Comparison of ENCODE assay signal across 17 cellular contexts in the genomic region with DNA sequence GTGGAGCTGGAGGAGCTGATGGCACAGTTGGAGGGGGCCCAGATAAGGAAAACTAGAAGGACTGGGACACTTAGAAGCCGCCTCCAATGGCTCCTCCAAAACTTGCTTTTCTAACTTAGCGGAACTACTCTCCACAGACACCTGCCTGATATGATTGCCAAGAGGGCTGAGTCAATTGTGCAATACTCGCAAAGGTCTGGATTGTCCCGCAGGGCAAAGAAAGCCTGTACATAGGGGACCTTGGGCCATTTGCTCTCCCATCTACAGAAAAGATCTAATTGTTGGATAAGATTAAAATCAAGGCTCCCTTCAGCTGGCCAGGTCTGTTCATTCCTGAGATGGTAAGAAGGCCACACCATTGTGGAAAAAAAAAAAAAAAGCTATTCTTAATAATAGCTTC.
DNase-seq lines count a peak whose midpoint lies in the region; ATAC-seq, FAIRE-seq and TF ChIP-seq lines count a peak whose summit lies in the region.
"Had no signal": no experiment of that assay in that cellular context is flagged by ENCODE, and none has a peak within 500 bp of the region (broad histone marks: within the 10 kb centered on the region; RNA-seq: fewer than 3 reads in every experiment).

No MANE protein-coding gene starts in this region.

- ATAC-seq in right lobe of liver = peak; percentile 92 to 98 (median 96)

- H2BK12ac ChIP-seq in trophoblast cell (ENCODE audit: low read length) = no peak overlapping the region

- no peak for FAIRE-seq in D721Med (lab: Jason Lieb, UNC)
- FAIRE-seq: GM12878, HTR-8/SVneo had no signal

- H3K4me1 ChIP-seq in right lobe of liver (no peaks in the 10 kb centered on the region), trophoblast cell (ENCODE audit: control insufficient read depth in 1 of 2, insufficient read depth in 2 of 2, low read length in 2 of 2) (peaks cover 20 to 21% of the 10 kb centered on the region in 2 experiments)
- H3K4me1 ChIP-seq: BLaER1 treated with 17β-estradiol and CSF1 and Interleukin-3, amounts not matched to agents 10 nM and 100 nM had no signal

- no peaks in the 10 kb centered on the region for H3K27me3 ChIP-seq in right lobe of liver
- H3K27me3 ChIP-seq in trophoblast cell (ENCODE audit: insufficient read depth, low read length) = no peaks in the 10 kb centered on the region
- H3K27me3 ChIP-seq: BLaER1 treated with 17β-estradiol and CSF1 and Interleukin-3, amounts not matched to agents 10 nM and 100 nM had no signal

- intact Hi-C loops in right lobe of liver (cut with DNase I) = no loop called here
- intact Hi-C loops in activated T-helper 1 cell treated with anti-CD3 and anti-CD28 coated beads, Interleukin-12 subunit alpha, Interleukin-12 subunit beta, Interleukin-2, Interleukin-4 antibody, amounts not matched to agents 30 ng/mL and 10 ng/mL and 1 ng/mL, durations not matched to agents 14 hours and 24 hours and 36 hours (cut with micrococcal nuclease) = no loop called here

- H4K8ac ChIP-seq in trophoblast cell (ENCODE audit: low read depth, low read length) = no peak overlapping the region

- no peaks in the 10 kb centered on the region for H3K79me2 ChIP-seq in trophoblast cell (ENCODE audit: control insufficient read depth, insufficient read depth, low read length, poor library complexity)

- no peak overlapping the region for H3K27ac Mint-ChIP-seq in activated T-helper 1 cell treated with anti-CD3 and anti-CD28 coated beads, Interleukin-12 subunit alpha, Interleukin-12 subunit beta, Interleukin-2, Interleukin-4 antibody, amounts not matched to agents 30 ng/mL and 10 ng/mL and 1 ng/mL, durations not matched to agents 14 hours and 24 hours and 36 hours
- H3K27ac Mint-ChIP-seq: CD4-positive, CD25-positive, alpha-beta regulatory T cell; HFFc6 had no signal

- no peaks in the 10 kb centered on the region for H3K36me3 Mint-ChIP-seq in activated T-helper 1 cell treated with anti-CD3 and anti-CD28 coated beads, Interleukin-12 subunit alpha, Interleukin-12 subunit beta, Interleukin-2, Interleukin-4 antibody, amounts not matched to agents 30 ng/mL and 10 ng/mL and 1 ng/mL, durations not matched to agents 14 hours and 24 hours and 36 hours (ENCODE audit: low read depth)
- H3K36me3 Mint-ChIP-seq: CD4-positive, CD25-positive, alpha-beta regulatory T cell had no signal

- no peak overlapping the region for H4K12ac ChIP-seq in trophoblast cell (ENCODE audit: low read depth, low read length)

- H3K27ac ChIP-seq in right lobe of liver (no peak overlapping the region), trophoblast cell (ENCODE audit: low read depth, low read length) (no peak overlapping the region)
- H3K27ac ChIP-seq: BLaER1 treated with 17β-estradiol and CSF1 and Interleukin-3, amounts not matched to agents 10 nM and 100 nM had no signal

- no peak overlapping the region for H3K18ac ChIP-seq in trophoblast cell (ENCODE audit: low read length)

- H2AK5ac ChIP-seq in trophoblast cell (ENCODE audit: low read length) = no peak overlapping the region

- H4K91ac ChIP-seq in trophoblast cell (ENCODE audit: low read depth, low read length) = no peak overlapping the region

- H3K4me2 ChIP-seq in trophoblast cell (ENCODE audit: low read length) = no peak overlapping the region
- H3K4me2 ChIP-seq: BLaER1 treated with 17β-estradiol and CSF1 and Interleukin-3, amounts not matched to agents 10 nM and 100 nM had no signal

- WGBS in right lobe of liver (ENCODE audit: insufficient coverage, low coverage, low lambda C conversion rate, missing lambda C conversion rate) = 40% methylated on average over 4 of the region's 4 CpGs
- WGBS in trophoblast cell (ENCODE audit: extremely low coverage, insufficient coverage, insufficient read length) = no CpG with 5 or more reads among the region's 4 CpGs

- no peaks in the 10 kb centered on the region for H3K4me1 Mint-ChIP-seq in activated T-helper 1 cell treated with anti-CD3 and anti-CD28 coated beads, Interleukin-12 subunit alpha, Interleukin-12 subunit beta, Interleukin-2, Interleukin-4 antibody, amounts not matched to agents 30 ng/mL and 10 ng/mL and 1 ng/mL, durations not matched to agents 14 hours and 24 hours and 36 hours (ENCODE audit: low read depth)
- H3K4me1 Mint-ChIP-seq: CD4-positive, CD25-positive, alpha-beta regulatory T cell had no signal

- H2AFZ ChIP-seq in trophoblast cell (ENCODE audit: insufficient read depth, low read length, poor library complexity) = no peak overlapping the region

- H2BK120ac ChIP-seq in trophoblast cell (ENCODE audit: insufficient read depth, low read length, poor library complexity) = no peak overlapping the region

- H3K9ac ChIP-seq in trophoblast cell (ENCODE audit: low read length) = no peak overlapping the region
- H3K9ac ChIP-seq: BLaER1 treated with 17β-estradiol and CSF1 and Interleukin-3, amounts not matched to agents 10 nM and 100 nM had no signal

- no peaks in the 10 kb centered on the region for H3K9me3 Mint-ChIP-seq in activated T-helper 1 cell treated with anti-CD3 and anti-CD28 coated beads, Interleukin-12 subunit alpha, Interleukin-12 subunit beta, Interleukin-2, Interleukin-4 antibody, amounts not matched to agents 30 ng/mL and 10 ng/mL and 1 ng/mL, durations not matched to agents 14 hours and 24 hours and 36 hours
- H3K9me3 Mint-ChIP-seq: CD4-positive, CD25-positive, alpha-beta regulatory T cell; HFFc6 had no signal

- H3K23ac ChIP-seq in trophoblast cell (ENCODE audit: low read length) = no peak overlapping the region

- no peak for TF ChIP-seq POLR2A in right lobe of liver (IDR thresholded peaks at IDR 0.05)

- H3K4me3 ChIP-seq in right lobe of liver = no peak overlapping the region
- H3K4me3 ChIP-seq in trophoblast cell (ENCODE audit: low read depth, low read length) = no peak overlapping the region
- H3K4me3 ChIP-seq: BLaER1 treated with 17β-estradiol and CSF1 and Interleukin-3, amounts not matched to agents 10 nM and 100 nM; GM12878 had no signal

- no peak overlapping the region for H2BK5ac ChIP-seq in trophoblast cell (ENCODE audit: low read depth, low read length, poor library complexity)

- DNase-seq in HuH-7 (ENCODE audit: low spot score) = peak; percentile 23
- DNase-seq in islet precursor cell = peak; percentile 64
- peak in 2 of 3 donors; percentile 24 to 72 for DNase-seq in right lobe of liver
- peak; percentile 97 to 99 for DNase-seq in trophoblast cell
- DNase-seq in globus pallidus (ENCODE audit: low spot score) = no peak
- DNase-seq in D721Med (ENCODE audit: insufficient read length, low spot score) = no peak
- DNase-seq in activated T-helper 1 cell treated with anti-CD3 and anti-CD28 coated beads, Interleukin-12 subunit alpha, Interleukin-12 subunit beta, Interleukin-2, Interleukin-4 antibody, amounts not matched to agents 30 ng/mL and 10 ng/mL and 1 ng/mL, durations not matched to agents 14 hours and 24 hours and 36 hours (ENCODE audit: low spot score) = no peak
- no peak for DNase-seq in A172 (ENCODE audit: low spot score)
- DNase-seq: 8988T; ACHN; CD4-positive, CD25-positive, alpha-beta regulatory T cell; DMS 273 treated with DMSO at 0.1 percent for 48 hours; HCEC 1CT; HFFc6 had no signal

- peaks cover 4% of the 10 kb centered on the region for H3K79me1 ChIP-seq in trophoblast cell (ENCODE audit: low read length)

- H3K9me3 ChIP-seq in right lobe of liver (no peaks in the 10 kb centered on the region), trophoblast cell (ENCODE audit: insufficient read depth, low read depth, low read length) (no peaks in the 10 kb centered on the region)
- H3K9me3 ChIP-seq: BLaER1 treated with 17β-estradiol and CSF1 and Interleukin-3, amounts not matched to agents 10 nM and 100 nM had no signal

- no peak overlapping the region for H3K14ac ChIP-seq in trophoblast cell (ENCODE audit: low read length)

- no peak overlapping the region for H3K4ac ChIP-seq in trophoblast cell (ENCODE audit: low read depth, low read length)

- H3K36me3 ChIP-seq in right lobe of liver (no peaks in the 10 kb centered on the region), trophoblast cell (ENCODE audit: control insufficient read depth in 1 of 2, insufficient read depth in 2 of 2, low read length in 2 of 2) (no peaks in the 10 kb centered on the region)
- H3K36me3 ChIP-seq: BLaER1 treated with 17β-estradiol and CSF1 and Interleukin-3, amounts not matched to agents 10 nM and 100 nM had no signal

- H3K27me3 Mint-ChIP-seq in activated T-helper 1 cell treated with anti-CD3 and anti-CD28 coated beads, Interleukin-12 subunit alpha, Interleukin-12 subunit beta, Interleukin-2, Interleukin-4 antibody, amounts not matched to agents 30 ng/mL and 10 ng/mL and 1 ng/mL, durations not matched to agents 14 hours and 24 hours and 36 hours (ENCODE audit: insufficient read depth) = peaks cover 3% of the 10 kb centered on the region

- H3K4me3 Mint-ChIP-seq in activated T-helper 1 cell treated with anti-CD3 and anti-CD28 coated beads, Interleukin-12 subunit alpha, Interleukin-12 subunit beta, Interleukin-2, Interleukin-4 antibody, amounts not matched to agents 30 ng/mL and 10 ng/mL and 1 ng/mL, durations not matched to agents 14 hours and 24 hours and 36 hours = no peak overlapping the region
- H3K4me3 Mint-ChIP-seq: CD4-positive, CD25-positive, alpha-beta regulatory T cell; HFFc6 had no signal

- TF ChIP-seq CTCF in right lobe of liver (IDR thresholded peaks at IDR 0.05) (no peak), D721Med (IDR thresholded peaks at IDR 0.05; ENCODE audit: insufficient read depth, missing control alignments) (no peak)

Comparison
In these comparisons a context has a peak if more than half of its experiments do, and no peak if none do; other contexts are left out.
1. DNase-seq: peak in HuH-7 (single experiment), islet precursor cell (single experiment), right lobe of liver (2 of 3) and trophoblast cell (2 of 2); none in globus pallidus (single experiment), D721Med (single experiment), activated T-helper 1 cell treated with anti-CD3 and anti-CD28 coated beads, Interleukin-12 subunit alpha, Interleukin-12 subunit beta, Interleukin-2, Interleukin-4 antibody, amounts not matched to agents 30 ng/mL and 10 ng/mL and 1 ng/mL, durations not matched to agents 14 hours and 24 hours and 36 hours (single experiment) and A172 (single experiment).